In the genomic region with DNA sequence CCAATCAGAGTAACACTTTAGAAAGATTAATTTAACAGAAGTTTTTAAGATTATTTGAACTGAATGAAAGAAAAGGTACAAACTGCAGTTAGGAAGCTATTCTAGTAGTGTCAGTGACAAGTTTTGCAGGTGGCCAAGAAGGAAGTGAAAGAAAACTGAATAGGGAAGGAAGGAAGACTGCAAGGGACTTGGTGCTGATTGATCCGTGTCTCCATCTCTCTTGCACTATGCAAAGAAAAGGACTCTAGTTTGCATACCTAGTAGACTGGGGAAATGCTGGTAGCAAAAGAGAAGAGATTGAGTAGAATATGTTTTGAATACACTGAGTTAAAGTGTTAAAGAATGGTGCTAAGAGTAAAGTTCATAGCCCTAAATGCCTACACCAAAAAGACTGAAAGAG, we compare ENCODE assay signal across 25 cellular contexts. TPM values are rescaled to one million over a fixed set of nuclear protein-coding genes. Genes with fewer than 3 reads are reported as not detected.
A peak's percentile ranks its signal among the peaks of the same experiment; 100 is the strongest.
DNase-seq lines count a peak whose midpoint lies in the region; ATAC-seq and TF ChIP-seq lines count a peak whose summit lies in the region.
"Had no signal": no experiment of that assay in that cellular context is flagged by ENCODE, and none has a peak within 500 bp of the region (broad histone marks: within the 10 kb centered on the region; RNA-seq: fewer than 3 reads in every experiment).

No MANE protein-coding gene starts in this region.

- H3K4me1 Mint-ChIP-seq in CD4-positive, alpha-beta T cell (ENCODE audit: low read depth): no peaks in the 10 kb centered on the region
- H3K4me1 Mint-ChIP-seq: nephron progenitor cell had no signal

- no peak overlapping the region for H3K9ac ChIP-seq in BLaER1
- no peak overlapping the region for H3K9ac ChIP-seq in SU-DHL-6 (ENCODE audit: low read length)

- H3K4me1 ChIP-seq in BLaER1: peaks cover 51% of the 10 kb centered on the region
- H3K4me1 ChIP-seq: adrenal gland, heart left ventricle, SJCRH30 had no signal

- DNase-seq in CD4-positive, alpha-beta T cell: no peak
- DNase-seq in ecto neural progenitor cell (ENCODE audit: low spot score): no peak
- DNase-seq in NCI-H2081 treated with DMSO at 0.1 percent for 48 hours (lab: John Stamatoyannopoulos, UW): no peak
- DNase-seq: activated CD4-positive, alpha-beta T cell treated with anti-CD3 and anti-CD28 coated beads for 1 hour; activated effector memory CD4-positive, alpha-beta T cell treated with anti-CD3 and anti-CD28 coated beads, Interleukin-2, amount 50 U/mL, for 16 hours; adrenal gland; central memory CD4-positive, alpha-beta T cell; effector CD4-positive, alpha-beta T cell; GOT3; heart left ventricle; mammary epithelial cell; NCI-H1694; NCI-H345; nephron progenitor cell; SJCRH30; spleen; T-helper 9 cell; trophoblast cell had no signal

- H4K20me1 ChIP-seq in BLaER1: no peaks in the 10 kb centered on the region
- H4K20me1 ChIP-seq in SU-DHL-6 (ENCODE audit: low read depth, low read length): no peaks in the 10 kb centered on the region

- peak overlapping the region; percentile 50; the same call in 1 of the 2 replicates for H3K27ac ChIP-seq in BLaER1
- peak overlapping the region; percentile 81 for H3K27ac ChIP-seq in SU-DHL-6 (ENCODE audit: low read depth, low read length)
- H3K27ac ChIP-seq in CD4-positive, alpha-beta T cell (ENCODE audit: low read depth, low read length): no peak overlapping the region
- H3K27ac ChIP-seq: adrenal gland, heart left ventricle, SJCRH30 had no signal

- H3K4me3 ChIP-seq in BLaER1: no peak overlapping the region
- H3K4me3 ChIP-seq in SU-DHL-6 (ENCODE audit: insufficient read depth, low read length, poor library complexity, severe bottlenecking): no peak overlapping the region
- H3K4me3 ChIP-seq: adrenal gland, heart left ventricle, SJCRH30 had no signal

- H3K36me3 Mint-ChIP-seq in CD4-positive, alpha-beta T cell (ENCODE audit: low read depth): no peaks in the 10 kb centered on the region
- H3K36me3 Mint-ChIP-seq: CD14-positive monocyte had no signal

- no peak for TF ChIP-seq CTCF in SU-DHL-6 (IDR thresholded peaks at IDR 0.05; ENCODE audit: insufficient read depth, low read length, poor library complexity, severe bottlenecking)
- no peak for TF ChIP-seq CTCF in CD4-positive, alpha-beta T cell (IDR thresholded peaks at IDR 0.05)

- H3K27me3 Mint-ChIP-seq in CD4-positive, alpha-beta T cell: peaks cover 21% of the 10 kb centered on the region

- CTCF ChIA-PET in CD4-positive, alpha-beta T cell (lab: Charles Lee): no interaction called here

- intact Hi-C loops in CD4-positive, alpha-beta T cell (cut with DNase I, micrococcal nuclease): no loop called here

- H3K27ac Mint-ChIP-seq in CD4-positive, alpha-beta T cell: no peak overlapping the region
- H3K27ac Mint-ChIP-seq: nephron progenitor cell had no signal

- no peak overlapping the region for H2AFZ ChIP-seq in SU-DHL-6 (ENCODE audit: low read depth, low read length, severe bottlenecking)

- H3K4me2 ChIP-seq in BLaER1: peak overlapping the region; percentile 55
- H3K4me2 ChIP-seq in SU-DHL-6 (ENCODE audit: low read depth, low read length, poor library complexity, severe bottlenecking): peak overlapping the region; percentile 35

- ATAC-seq in GM19468 (IDR thresholded peaks at IDR 0.05; ENCODE audit: extremely low read depth, unreplicated experiment) (peak; percentile 26), HG03469 (IDR thresholded peaks at IDR 0.05; ENCODE audit: unreplicated experiment) (peak; percentile 74), GM19467 (IDR thresholded peaks at IDR 0.05; ENCODE audit: unreplicated experiment) (no peak)
- ATAC-seq in CD4-positive, alpha-beta T cell (ENCODE audit: poor library complexity): no peak
- ATAC-seq: heart left ventricle had no signal

- H3K9me3 ChIP-seq in BLaER1 (peaks cover 35% of the 10 kb centered on the region), SU-DHL-6 (ENCODE audit: insufficient read depth, low read length) (no peaks in the 10 kb centered on the region)
- H3K9me3 ChIP-seq in CD4-positive, alpha-beta T cell (ENCODE audit: control insufficient read depth, low read length): no peaks in the 10 kb centered on the region
- H3K9me3 ChIP-seq: adrenal gland, SJCRH30 had no signal

- H3K36me3 ChIP-seq in BLaER1 (no peaks in the 10 kb centered on the region), SU-DHL-6 (ENCODE audit: low read length) (no peaks in the 10 kb centered on the region)
- H3K36me3 ChIP-seq: adrenal gland, heart left ventricle, SJCRH30, spleen had no signal

- H3K27me3 ChIP-seq in BLaER1 (no peaks in the 10 kb centered on the region), SU-DHL-6 (ENCODE audit: low read length) (no peaks in the 10 kb centered on the region)
- no peaks in the 10 kb centered on the region for H3K27me3 ChIP-seq in CD4-positive, alpha-beta T cell (ENCODE audit: control insufficient read depth, insufficient read depth, low read length)
- H3K27me3 ChIP-seq: adrenal gland, heart left ventricle, SJCRH30, spleen had no signal

- H3K4me3 Mint-ChIP-seq in CD4-positive, alpha-beta T cell: no peak overlapping the region
- H3K4me3 Mint-ChIP-seq: CD14-positive monocyte, nephron progenitor cell had no signal

- POLR2A ChIA-PET in CD4-positive, alpha-beta T cell (lab: Charles Lee): no interaction called here

- H3K79me2 ChIP-seq in SU-DHL-6 (ENCODE audit: insufficient read depth, low read length): no peaks in the 10 kb centered on the region

- peaks cover 10% of the 10 kb centered on the region for H3K9me3 Mint-ChIP-seq in CD4-positive, alpha-beta T cell

- peaks cover 11% of the 10 kb centered on the region for H3F3A ChIP-seq in SU-DHL-6 (ENCODE audit: insufficient read depth)

- H3K9me2 ChIP-seq in SU-DHL-6 (replicated peaks; ENCODE audit: insufficient read depth, low read length): no peaks in the 10 kb centered on the region

RNA-seq across cellular contexts. Expression of a gene that starts 33.0 kb away (rescaled TPM):
- not detected for total RNA-seq in CD4-positive, alpha-beta T cell
- total RNA-seq: adrenal gland, heart left ventricle, HT1080, mammary epithelial cell, SJCRH30, spleen had no signal

RNA-seq across cellular contexts. Expression of a gene that starts 46.8 kb away (rescaled TPM):
- total RNA-seq in CD4-positive, alpha-beta T cell: not detected
- total RNA-seq: adrenal gland, heart left ventricle, HT1080, mammary epithelial cell, SJCRH30, spleen had no signal

RNA-seq across cellular contexts. Expression of a gene that starts 58.2 kb away (rescaled TPM):
- total RNA-seq in CD4-positive, alpha-beta T cell: not detected
- total RNA-seq: adrenal gland, HT1080, mammary epithelial cell, SJCRH30 had no signal

Comparison
In these comparisons a context has a peak if more than half of its experiments do, and no peak if none do; other contexts are left out.
1. ATAC-seq: peak in GM19468 (single experiment) and HG03469 (single experiment); none in CD4-positive, alpha-beta T cell (single experiment) and GM19467 (single experiment).